26 cellular contexts compared by ENCODE assay signal in the genomic region with DNA sequence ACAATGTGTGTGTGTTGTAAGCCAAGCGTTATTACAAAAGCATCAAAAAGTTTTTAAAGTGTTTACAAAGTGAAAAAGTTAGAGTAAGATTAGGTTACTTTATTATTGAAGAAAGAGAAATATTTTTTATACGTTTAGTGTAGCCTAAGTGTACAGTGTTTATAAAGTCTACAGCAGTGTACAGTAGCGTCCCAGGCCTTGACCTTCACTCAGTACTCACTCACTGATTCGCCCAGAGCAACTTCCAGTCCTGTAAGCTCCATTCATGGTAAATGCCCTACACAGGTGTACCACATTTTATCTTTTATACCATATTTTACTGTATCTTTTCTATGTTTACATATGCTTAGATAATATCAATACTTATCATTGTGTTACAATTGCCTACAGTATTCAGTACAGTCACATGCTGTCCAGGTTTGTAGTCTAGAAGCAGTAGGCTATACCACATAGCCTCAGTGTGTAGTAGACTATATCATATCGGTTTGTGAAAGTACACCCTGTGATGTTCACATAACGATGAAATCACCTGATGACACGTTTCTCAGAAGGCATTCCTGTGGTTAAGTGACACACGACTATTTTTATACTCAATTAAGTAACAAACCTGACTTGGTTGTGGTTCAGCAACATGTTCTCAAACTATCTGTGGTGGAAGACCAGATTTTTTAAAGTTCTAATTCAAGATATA.
"Had no signal": no experiment of that assay in that cellular context is flagged by ENCODE, and none has a peak within 500 bp of the region (broad histone marks: within the 10 kb centered on the region; RNA-seq: fewer than 3 reads in every experiment).

No MANE protein-coding gene starts in this region.

- DNase-seq: activated B cell treated with CpG ODN at 0.5 μM for 24 hours; activated CD4-positive, alpha-beta T cell treated with anti-CD3 and anti-CD28 coated beads for 1 hour; activated CD4-positive, alpha-beta T cell treated with anti-CD3 and anti-CD28 coated beads, Interleukin-2, amount 10 ng/mL, durations not matched to agents 24 days and 14 days; activated CD4-positive, alpha-beta T cell treated with anti-CD3 and anti-CD28 coated beads, Interleukin-2, amount 50 U/mL, for 48 hours; activated CD8-positive, alpha-beta memory T cell treated with anti-CD3 and anti-CD28 coated beads, Interleukin-2, amount 10 ng/mL, durations not matched to agents 7 days and 5 days; activated gamma-delta T cell; activated naive CD4-positive, alpha-beta T cell treated with anti-CD3 and anti-CD28 coated beads for 36 hours; activated T-cell treated with anti-CD3 and anti-CD28 coated beads, Interleukin-2, amount 50 U/mL, for 24 hours; amygdala; brain microvascular endothelial cell; caudate nucleus; IMR-90; Kasumi-1; KBM-7; NCI-H1105 treated with DMSO at 0.1 percent for 48 hours; NCI-H1436 treated with DMSO at 0.1 percent for 48 hours; NCI-H187 treated with DMSO at 0.1 percent for 48 hours; NCI-H2081 treated with DMSO at 0.1 percent for 48 hours; NCI-H446 treated with DMSO at 0.1 percent for 48 hours; NCI-H526; NCI-H774; OCI-M1; RPMI8226; SHP77 had no signal

- H3K36me3 ChIP-seq: brain microvascular endothelial cell, SJSA1 had no signal

- H3K27ac ChIP-seq: brain microvascular endothelial cell, SJSA1 had no signal

- H3K27me3 ChIP-seq: brain microvascular endothelial cell, SJSA1 had no signal

- ATAC-seq: activated CD8-positive, alpha-beta memory T cell treated with anti-CD3 and anti-CD28 coated beads, Interleukin-2, amount 10 ng/mL, durations not matched to agents 7 days and 5 days; Panc1 had no signal

- H3K4me1 ChIP-seq: SJSA1 had no signal

- H3K4me3 ChIP-seq: SJSA1 had no signal

- H3K9me3 ChIP-seq: SJSA1 had no signal
